Comparison of ENCODE assay signal across 8 cellular contexts in the genomic region with DNA sequence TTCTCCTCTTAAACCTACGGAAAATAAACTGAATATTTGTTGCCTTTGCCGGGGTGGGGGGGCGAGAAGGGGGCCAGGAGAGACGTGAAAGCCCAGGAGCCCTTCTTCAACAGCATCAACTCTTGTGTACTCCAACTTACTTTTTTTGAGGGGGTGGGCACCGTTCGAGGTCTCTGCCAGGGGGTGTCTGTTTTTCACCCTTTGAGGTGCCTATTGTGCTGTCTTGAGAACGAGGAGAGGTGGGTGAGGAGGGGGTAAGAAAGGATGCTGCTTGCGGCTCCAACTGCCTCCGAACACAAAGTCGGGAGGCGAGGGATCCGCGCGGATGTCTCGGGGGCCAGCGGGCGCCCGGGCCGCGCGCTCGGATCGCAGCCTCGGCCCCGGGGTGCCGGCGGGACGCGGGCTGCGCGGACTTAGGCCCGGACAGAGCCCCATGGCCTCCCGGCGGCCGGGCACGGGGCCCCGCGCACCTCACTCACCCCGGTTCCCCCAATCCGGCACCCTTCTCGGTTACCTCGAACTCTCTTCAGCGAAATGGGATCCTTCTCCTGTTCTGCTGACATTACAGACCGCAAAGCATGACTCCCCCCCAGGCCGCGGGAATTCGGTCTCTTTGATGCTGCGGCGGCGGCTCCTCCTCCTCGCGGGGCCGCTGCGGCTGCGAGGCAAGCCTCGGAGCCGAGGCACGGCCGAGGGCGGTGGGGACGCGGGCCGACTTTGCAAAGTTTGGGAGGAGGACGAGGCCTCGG. TPM values are rescaled to one million over a fixed set of nuclear protein-coding genes. Genes with fewer than 3 reads are reported as not detected.
A peak's percentile ranks its signal among the peaks of the same experiment; 100 is the strongest.
DNase-seq lines count a peak whose midpoint lies in the region; ATAC-seq, FAIRE-seq and TF ChIP-seq lines count a peak whose summit lies in the region.

No MANE protein-coding gene starts in this region.

- H2AFZ ChIP-seq in GM23248 = peak overlapping the region; percentile 82
- peak overlapping the region; percentile 70 for H2AFZ ChIP-seq in PC-3 (ENCODE audit: low read length)
- H2AFZ ChIP-seq in mammary epithelial cell (ENCODE audit: low read depth, low read length) = peak overlapping the region; percentile 89
- peak overlapping the region; percentile 94 for H2AFZ ChIP-seq in keratinocyte (ENCODE audit: control insufficient read depth, low read length)

- CTCF ChIA-PET in PC-3 (lab: Charles Lee) (no interaction called here), mammary epithelial cell (lab: Charles Lee; ENCODE audit: low non-redundant PET) (no interaction called here)

- H4K20me1 ChIP-seq in GM23248 (ENCODE audit: insufficient read depth) (no peaks in the 10 kb centered on the region; the same call in 1 of the 2 replicates), PC-3 (ENCODE audit: low read length) (no peaks in the 10 kb centered on the region), mammary epithelial cell (ENCODE audit: insufficient read depth, low read length) (no peaks in the 10 kb centered on the region), keratinocyte (ENCODE audit: control insufficient read depth, extremely low read depth, insufficient read depth, low read length) (no peaks in the 10 kb centered on the region)

- H3K4me2 ChIP-seq in GM23248 (ENCODE audit: unreplicated experiment) = peak overlapping the region; percentile 82
- H3K4me2 ChIP-seq in PC-3 (ENCODE audit: low read length) = peak overlapping the region; percentile 74
- peak overlapping the region; percentile 96 for H3K4me2 ChIP-seq in mammary epithelial cell (ENCODE audit: insufficient read depth, low read depth, low read length)
- H3K4me2 ChIP-seq in keratinocyte (ENCODE audit: control insufficient read depth, extremely low read depth, insufficient read depth, low read depth, low read length) = peak overlapping the region; percentile 75

- H3K27me3 ChIP-seq in GM23248 (replicated peaks; ENCODE audit: insufficient read depth) (no peaks in the 10 kb centered on the region), PC-3 (ENCODE audit: low read length) (peaks cover 37% of the 10 kb centered on the region), mammary epithelial cell (ENCODE audit: insufficient read depth, low read length) (peaks cover 18% of the 10 kb centered on the region), keratinocyte (ENCODE audit: control insufficient read depth, extremely low read depth, insufficient read depth, low read length) (peaks cover 8% of the 10 kb centered on the region)

- intact Hi-C loops in PC-3 (cut with micrococcal nuclease) (loop anchor here (5.0 kb wide), 2 partner anchors 40 to 60 kb away; no protein-coding TSS in a partner anchor), mammary epithelial cell (cut with micrococcal nuclease) (loop anchor here (5.0 to 10.0 kb wide), 2 partner anchors 40 to 53 kb away; no protein-coding TSS in a partner anchor)

- POLR2A ChIA-PET in PC-3 (lab: Charles Lee; ENCODE audit: unreplicated experiment) = no interaction called here

- H3K4me3 ChIP-seq in GM23248 (peak overlapping the region; percentile 84), PC-3 (ENCODE audit: low read length) (peak overlapping the region; percentile 70), mammary epithelial cell (replicated peaks in 1 of 3; ENCODE audit: insufficient read depth in 1 of 3, low read depth in 2 of 3, low read length in 3 of 3) (peak overlapping the region; percentile 51 to 57 (median 53)), keratinocyte (ENCODE audit: control insufficient read depth in 2 of 3, extremely low read depth in 1 of 3, insufficient read depth in 2 of 3, low read depth in 1 of 3, low read length in 3 of 3) (peak overlapping the region; percentile 40 to 72 (median 67))

- FAIRE-seq in keratinocyte (lab: Jason Lieb, UNC) = no peak

- peak overlapping the region; percentile 59; the same call in 1 of the 2 replicates for H3K27ac ChIP-seq in GM23248
- no peak overlapping the region for H3K27ac ChIP-seq in PC-3 (ENCODE audit: low read length)
- no peak overlapping the region for H3K27ac ChIP-seq in mammary epithelial cell (ENCODE audit: insufficient read depth, low read depth, low read length)
- H3K27ac ChIP-seq in keratinocyte (ENCODE audit: control insufficient read depth, insufficient read depth, low read length) = no peak overlapping the region

- H3K36me3 ChIP-seq in GM23248 (ENCODE audit: low read depth) = no peaks in the 10 kb centered on the region
- H3K36me3 ChIP-seq in PC-3 (ENCODE audit: low read depth, low read length) = no peaks in the 10 kb centered on the region
- H3K36me3 ChIP-seq in mammary epithelial cell (ENCODE audit: insufficient read depth, low read length) = no peaks in the 10 kb centered on the region
- no peaks in the 10 kb centered on the region for H3K36me3 ChIP-seq in keratinocyte (ENCODE audit: control insufficient read depth in 2 of 2, extremely low read depth in 1 of 2, insufficient read depth in 2 of 2, low read length in 2 of 2)

- no peaks in the 10 kb centered on the region for H3K9me3 Mint-ChIP-seq in stimulated activated effector memory CD8-positive, alpha-beta T cell treated with anti-CD3 and anti-CD28 coated beads, Interleukin-12 subunit alpha, Interleukin-12 subunit beta, amount 100 ng/mL, for 72 hours

- H3K27ac Mint-ChIP-seq in stimulated activated effector memory CD8-positive, alpha-beta T cell treated with anti-CD3 and anti-CD28 coated beads, Interleukin-12 subunit alpha, Interleukin-12 subunit beta, amount 100 ng/mL, for 72 hours = no peak overlapping the region

- H3F3A ChIP-seq in GM23248 (ENCODE audit: insufficient read depth) (no peaks in the 10 kb centered on the region), PC-3 (ENCODE audit: low read length, unreplicated experiment) (no peaks in the 10 kb centered on the region)

- peak; percentile 45 for ATAC-seq in PC-3
- peak; percentile 49 for ATAC-seq in stimulated activated effector memory CD8-positive, alpha-beta T cell treated with anti-CD3 and anti-CD28 coated beads, Interleukin-12 subunit alpha, Interleukin-12 subunit beta, amount 100 ng/mL, for 72 hours

- H3K4me1 ChIP-seq in GM23248 (ENCODE audit: insufficient read depth) = peaks cover 10% of the 10 kb centered on the region; the same call in 1 of the 2 replicates
- no peaks in the 10 kb centered on the region for H3K4me1 ChIP-seq in PC-3 (ENCODE audit: insufficient read depth, low read length)
- peaks cover 3% of the 10 kb centered on the region for H3K4me1 ChIP-seq in mammary epithelial cell (ENCODE audit: insufficient read depth, low read length)
- no peaks in the 10 kb centered on the region for H3K4me1 ChIP-seq in keratinocyte (ENCODE audit: control insufficient read depth, extremely low read depth, insufficient read depth, low read length)

- H3K9ac ChIP-seq in GM23248 (peak overlapping the region; percentile 82), PC-3 (ENCODE audit: low read length) (peak overlapping the region; percentile 37; the same call in 1 of the 2 replicates), mammary epithelial cell (ENCODE audit: insufficient read depth, low read length) (peak overlapping the region; percentile 5), keratinocyte (ENCODE audit: control insufficient read depth, extremely low read depth, insufficient read depth, low read length) (peak overlapping the region; percentile 68)

- no peaks in the 10 kb centered on the region for H3K36me3 Mint-ChIP-seq in stimulated activated effector memory CD8-positive, alpha-beta T cell treated with anti-CD3 and anti-CD28 coated beads, Interleukin-12 subunit alpha, Interleukin-12 subunit beta, amount 100 ng/mL, for 72 hours

- BruUV-seq in PC-3 (replicated peaks; lab: Mats Ljungman, UMichigan) (no TSS peak), mammary epithelial cell (replicated peaks; lab: Mats Ljungman, UMichigan) (no TSS peak)

- H3K4me1 Mint-ChIP-seq in stimulated activated effector memory CD8-positive, alpha-beta T cell treated with anti-CD3 and anti-CD28 coated beads, Interleukin-12 subunit alpha, Interleukin-12 subunit beta, amount 100 ng/mL, for 72 hours = no peaks in the 10 kb centered on the region

- TF ChIP-seq CTCF in PC-3 (conservative IDR thresholded peaks at IDR 0.05; ENCODE audit: low read depth, low read length) = no peak
- no peak for TF ChIP-seq CTCF in mammary epithelial cell (conservative IDR thresholded peaks at IDR 0.05 in 1 of 2, IDR thresholded peaks at IDR 0.05 in 1 of 2; ENCODE audit: extremely low read depth in 1 of 2, insufficient read depth in 1 of 2, low read depth in 1 of 2, low read length in 2 of 2)
- no peak for TF ChIP-seq CTCF in keratinocyte (optimal IDR thresholded peaks at IDR 0.05 in 1 of 3, IDR thresholded peaks at IDR 0.05 in 1 of 3, conservative IDR thresholded peaks at IDR 0.05 in 1 of 3; ENCODE audit: extremely low read depth in 1 of 3, insufficient read depth in 2 of 3, low read length in 3 of 3)

- H3K79me2 ChIP-seq in GM23248 (ENCODE audit: insufficient read depth) = peaks cover 38% of the 10 kb centered on the region
- no peaks in the 10 kb centered on the region for H3K79me2 ChIP-seq in PC-3 (ENCODE audit: low read length)
- H3K79me2 ChIP-seq in mammary epithelial cell (ENCODE audit: insufficient read depth, low read length) = no peaks in the 10 kb centered on the region
- H3K79me2 ChIP-seq in keratinocyte (ENCODE audit: control insufficient read depth, insufficient read depth, low read length) = no peaks in the 10 kb centered on the region

- H3K9me2 ChIP-seq in GM23248 (ENCODE audit: insufficient read depth) (no peaks in the 10 kb centered on the region), PC-3 (replicated peaks; ENCODE audit: low read length) (no peaks in the 10 kb centered on the region)

- 2% methylated on average over 42 to 62 of the region's 65 CpGs for WGBS in GM23248 (ENCODE audit: low coverage in 1 of 2, low lambda C conversion rate in 2 of 2, missing lambda C conversion rate in 2 of 2), 2 experiments
- 16% methylated on average over 22 of the region's 65 CpGs for WGBS in mammary epithelial cell (ENCODE audit: low coverage, missing lambda C conversion rate)

- no peaks in the 10 kb centered on the region for H3K9me1 ChIP-seq in keratinocyte (ENCODE audit: control insufficient read depth, extremely low read depth, insufficient read depth, low read length)

- H3K9me3 ChIP-seq in GM23248 (ENCODE audit: low read depth) (no peaks in the 10 kb centered on the region), PC-3 (ENCODE audit: low read length) (no peaks in the 10 kb centered on the region), mammary epithelial cell (replicated peaks; ENCODE audit: insufficient read depth, low read length) (no peaks in the 10 kb centered on the region), keratinocyte (ENCODE audit: control insufficient read depth, low read depth, low read length) (no peaks in the 10 kb centered on the region)

- dilution Hi-C loops in mammary epithelial cell (cut with HindIII; ENCODE audit: low sequenced_read_pairs) (no loop called here), keratinocyte (cut with MboI; ENCODE audit: extremely low pct_ligation_motif_present, low sequenced_read_pairs) (no loop called here)

- in situ Hi-C loops in GM23248 (cut with MboI) (no loop called here), mammary epithelial cell (cut with MboI; ENCODE audit: low sequenced_read_pairs in 2 of 2) (no loop called here)

- DNase-seq in EL (peak; percentile 60), GM23248 (peak; percentile 77), PC-3 (peak; percentile 28), mammary epithelial cell (peak; percentile 21), keratinocyte (ENCODE audit: low read depth, low spot score) (no peak), NOMO-1 treated with DMSO at 0.1 percent for 48 hours (lab: John Stamatoyannopoulos, UW; ENCODE audit: unreplicated experiment) (no peak), NCI-H345 (lab: John Stamatoyannopoulos, UW) (no peak)
- peak; percentile 6 to 55 for DNase-seq in stimulated activated effector memory CD8-positive, alpha-beta T cell treated with anti-CD3 and anti-CD28 coated beads, Interleukin-12 subunit alpha, Interleukin-12 subunit beta, amount 100 ng/mL, for 72 hours (ENCODE audit: low spot score in 2 of 2)

- H3K4me3 Mint-ChIP-seq in stimulated activated effector memory CD8-positive, alpha-beta T cell treated with anti-CD3 and anti-CD28 coated beads, Interleukin-12 subunit alpha, Interleukin-12 subunit beta, amount 100 ng/mL, for 72 hours = no peak overlapping the region

RNA-seq across cellular contexts. Expression of a gene that starts 0.7 kb away (rescaled TPM):
- total RNA-seq in GM23248 (2014; rRNA removed; shearing (Covaris generic)) = 5.4 and 7.1 TPM in 2 replicates
- polyA plus RNA-seq in GM23248 (2016; fragmentation: Nextera tagmentation; extraction: Ambion mirVana) = 1.5 and 1.6 TPM in 2 replicates
- total RNA-seq in PC-3 (2014; rRNA removed) = 1.8 and 2.0 TPM in 2 replicates
- total RNA-seq in mammary epithelial cell = 1 to 10 TPM; 1.0 to 5.8 TPM
- 0.19 TPM for polyA plus RNA-seq in mammary epithelial cell
- 0.05 TPM for polyA minus RNA-seq in mammary epithelial cell
- polyA plus RNA-seq in keratinocyte = 1.5 to 2.2 TPM (median 2.0 TPM) in 3 replicates
- polyA plus RNA-seq in keratinocyte (2011; ENCODE audit: low read depth) = 0.34 TPM
- 0.97 and 2.2 TPM in 2 replicates for polyA plus RNA-seq in keratinocyte (2011; cell fraction: cytosol; rRNA removed)
- 1.8 and 2.1 TPM in 2 replicates for polyA plus RNA-seq in keratinocyte (2011; cell fraction: nucleus; rRNA removed)
- polyA plus RNA-seq in keratinocyte (2012; ENCODE audit: low replicate concordance) = 0.48 and 1.7 TPM in 2 replicates
- polyA minus RNA-seq in keratinocyte = 2.3 to 5.4 TPM (median 3.4 TPM) in 3 replicates
- 0.38 TPM for polyA minus RNA-seq in keratinocyte (2011; cell fraction: cytosol; rRNA and poly(A)+ RNA removed)
- 1.3 and 3.5 TPM in 2 replicates for polyA minus RNA-seq in keratinocyte (2011; cell fraction: nucleus; rRNA and poly(A)+ RNA removed)

Comparison
In these comparisons a context has a peak if more than half of its experiments do, and no peak if none do; other contexts are left out.
1. DNase-seq: peak in EL (single experiment), GM23248 (single experiment), PC-3 (single experiment), mammary epithelial cell (single experiment) and stimulated activated effector memory CD8-positive, alpha-beta T cell treated with anti-CD3 and anti-CD28 coated beads, Interleukin-12 subunit alpha, Interleukin-12 subunit beta, amount 100 ng/mL, for 72 hours (2 of 2); none in keratinocyte (single experiment), NOMO-1 treated with DMSO at 0.1 percent for 48 hours (single experiment) and NCI-H345 (single experiment).
2. H3K9ac ChIP-seq: peak in every context shown above with its lines; median percentile 82 in GM23248; 68 in keratinocyte; 37 in PC-3; 5 in mammary epithelial cell.
3. Peak in every context shown above with its lines, with median percentiles within 50 percentile points of each other: H2AFZ ChIP-seq, H3K4me2 ChIP-seq and H3K4me3 ChIP-seq.